Comparison of ENCODE assay signal across 20 cellular contexts in the genomic region with DNA sequence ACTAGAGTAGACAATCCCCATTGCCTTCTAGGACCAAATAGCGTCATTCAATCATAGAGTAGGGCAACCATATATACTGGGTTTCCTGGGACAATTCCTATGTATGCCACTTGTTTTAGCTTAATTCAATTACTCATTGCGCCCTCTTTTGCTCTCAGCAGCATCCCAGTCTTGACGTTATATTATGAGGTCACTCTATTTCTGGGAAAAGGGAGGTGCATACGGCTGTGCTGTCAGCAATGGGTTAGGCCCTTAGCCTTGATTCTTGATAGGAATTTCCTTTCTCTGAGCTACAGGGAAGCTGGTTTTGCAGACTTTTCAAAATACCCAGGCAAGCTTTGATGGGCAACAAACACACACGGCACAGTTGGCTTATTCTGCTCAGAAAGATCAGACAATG. TPM values are rescaled to one million over a fixed set of nuclear protein-coding genes. Genes with fewer than 3 reads are reported as not detected.
DNase-seq lines count a peak whose midpoint lies in the region; ATAC-seq, FAIRE-seq and TF ChIP-seq lines count a peak whose summit lies in the region.
"Had no signal": no experiment of that assay in that cellular context is flagged by ENCODE, and none has a peak within 500 bp of the region (broad histone marks: within the 10 kb centered on the region; RNA-seq: fewer than 3 reads in every experiment).

No MANE protein-coding gene starts in this region.

- WGBS in H1 (ENCODE audit: extremely low coverage in 1 of 2, insufficient coverage in 1 of 2, insufficient read length in 1 of 2, insufficient replicate concordance in 2 of 2, low coverage in 1 of 2, low lambda C conversion rate in 2 of 2, missing lambda C conversion rate in 1 of 2), 2 experiments: 66% methylated on average over 5 of the region's 5 CpGs; no CpG with 5 or more reads in 1 of the 2 experiments
- 72% methylated on average over 5 of the region's 5 CpGs for WGBS in right cardiac atrium

- H2AK5ac ChIP-seq in H1 (ENCODE audit: low read depth, low read length): peak overlapping the region; percentile 30

- H3K4me1 Mint-ChIP-seq in GM23338 (peaks cover 49% of the 10 kb centered on the region), neural progenitor cell (peaks cover 55% of the 10 kb centered on the region)
- H3K4me1 Mint-ChIP-seq: B cell had no signal

- H3K36me3 Mint-ChIP-seq in GM23338 (ENCODE audit: low read depth) (no peaks in the 10 kb centered on the region), neural progenitor cell (no peaks in the 10 kb centered on the region)
- H3K36me3 Mint-ChIP-seq: CD4-positive, CD25-positive, alpha-beta regulatory T cell; CD8-positive, alpha-beta T cell had no signal

- no peak for TF ChIP-seq RAD21 in H1 (IDR thresholded peaks at IDR 0.05 in 1 of 2, conservative IDR thresholded peaks at IDR 0.05 in 1 of 2; ENCODE audit: low read depth in 2 of 2, low read length in 2 of 2)

- H3K36me3 ChIP-seq in GM23338 (ENCODE audit: insufficient read depth) (no peaks in the 10 kb centered on the region), HUES6 (ENCODE audit: control insufficient read depth, insufficient read depth, low read length) (no peaks in the 10 kb centered on the region), H1 (ENCODE audit: control insufficient read depth in 2 of 4, insufficient read depth in 4 of 4, low read length in 3 of 4) (no peaks in the 10 kb centered on the region), neural progenitor cell (no peaks in the 10 kb centered on the region)
- H3K36me3 ChIP-seq: BLaER1 had no signal

- no peak overlapping the region for H4K91ac ChIP-seq in H1 (replicated peaks; ENCODE audit: insufficient read length, low read length)

- H2BK120ac ChIP-seq in H1 (replicated peaks; ENCODE audit: low read depth, low read length): no peak overlapping the region

- H3K56ac ChIP-seq in H1 (replicated peaks; ENCODE audit: insufficient read length, low read depth, low read length): no peak overlapping the region

- H3K27ac Mint-ChIP-seq in GM23338 (no peak overlapping the region), neural progenitor cell (peak overlapping the region; percentile 42)
- H3K27ac Mint-ChIP-seq: B cell; CD4-positive, CD25-positive, alpha-beta regulatory T cell; CD8-positive, alpha-beta T cell had no signal

- H3K9me3 Mint-ChIP-seq in GM23338 (no peaks in the 10 kb centered on the region), neural progenitor cell (no peaks in the 10 kb centered on the region)
- H3K9me3 Mint-ChIP-seq: CD8-positive, alpha-beta T cell; H9 had no signal

- intact Hi-C loops in right cardiac atrium (cut with DNase I) (no loop called here), posterior vena cava (cut with DNase I) (no loop called here)

- H2BK5ac ChIP-seq in H1 (ENCODE audit: low read depth, low read length): no peak overlapping the region

- 0 out of 2 replicates have a peak overlapping the region, but pooled peaks have one; percentile 41 for H2BK12ac ChIP-seq in H1 (ENCODE audit: low read depth, low read length)

- H3K4me1 ChIP-seq in GM23338 (ENCODE audit: insufficient read depth): peaks cover 62% of the 10 kb centered on the region
- peaks cover 49% of the 10 kb centered on the region for H3K4me1 ChIP-seq in HUES6 (ENCODE audit: control insufficient read depth, insufficient read depth, low read length)
- peaks cover 13 to 40% (median 23%) of the 10 kb centered on the region in 4 experiments for H3K4me1 ChIP-seq in H1 (replicated peaks in 1 of 4; ENCODE audit: control insufficient read depth in 3 of 4, insufficient read depth in 4 of 4, low read length in 3 of 4)
- H3K4me1 ChIP-seq in neural progenitor cell: peaks cover 25% of the 10 kb centered on the region
- no peaks in the 10 kb centered on the region for H3K4me1 ChIP-seq in right cardiac atrium (ENCODE audit: control insufficient read depth, insufficient read depth, low read length)
- H3K4me1 ChIP-seq: Caco-2 had no signal

- H3K79me2 ChIP-seq in GM23338 (replicated peaks; ENCODE audit: insufficient read depth): no peaks in the 10 kb centered on the region
- no peaks in the 10 kb centered on the region for H3K79me2 ChIP-seq in H1 (ENCODE audit: control insufficient read depth in 1 of 2, insufficient read depth in 2 of 2, low read length in 2 of 2)
- no peaks in the 10 kb centered on the region for H3K79me2 ChIP-seq in neural progenitor cell (ENCODE audit: low read depth)

- POLR2A ChIA-PET in H1 (lab: Charles Lee; ENCODE audit: partially characterized antibody): no interaction called here

- H3K4me2 ChIP-seq in GM23338 (peak overlapping the region; percentile 67), H1 (ENCODE audit: insufficient read depth in 1 of 2, low read depth in 2 of 2, low read length in 2 of 2) (peak overlapping the region; percentile 41 to 42; a peak in 1 of 4 replicates), neural progenitor cell (no peak overlapping the region)
- H3K4me2 ChIP-seq: BLaER1 had no signal

- H3K79me1 ChIP-seq in H1 (ENCODE audit: low read depth, low read length): no peaks in the 10 kb centered on the region

- TF ChIP-seq CTCF in GM23338 (conservative IDR thresholded peaks at IDR 0.05; ENCODE audit: low read depth in 2 of 2) (no peak), H1 (IDR thresholded peaks at IDR 0.05; ENCODE audit: control extremely low read depth in 1 of 3, insufficient read depth in 1 of 3, low read depth in 1 of 3, low read length in 3 of 3) (no peak), neural progenitor cell (IDR thresholded peaks at IDR 0.05) (no peak)

- H3K14ac ChIP-seq in H1 (ENCODE audit: insufficient read length): no peak overlapping the region

- H3K18ac ChIP-seq in H1 (ENCODE audit: extremely low read depth, low read length): no peak overlapping the region

- H3K9ac ChIP-seq in HUES6 (ENCODE audit: low read length): peak overlapping the region; percentile 9
- no peak overlapping the region for H3K9ac ChIP-seq in H1 (replicated peaks in 1 of 4; ENCODE audit: extremely low read depth in 1 of 4, low read depth in 3 of 4, low read length in 3 of 4)
- no peak overlapping the region for H3K9ac ChIP-seq in neural progenitor cell
- H3K9ac ChIP-seq: BLaER1 had no signal

- H3K27ac ChIP-seq in GM23338 (ENCODE audit: low read depth) (peak overlapping the region; percentile 11; the same call in 1 of the 2 replicates), HUES6 (ENCODE audit: low read depth, low read length) (peak overlapping the region; percentile 12; the same call in 1 of the 2 replicates), H1 (ENCODE audit: low read depth, low read length) (no peak overlapping the region), neural progenitor cell (no peak overlapping the region), right cardiac atrium (ENCODE audit: low read length) (no peak overlapping the region)
- H3K27ac ChIP-seq: 22Rv1, BLaER1, C4-2B had no signal

- no peak for TF ChIP-seq EP300 in H1 (IDR thresholded peaks at IDR 0.05; ENCODE audit: borderline replicate concordance in 1 of 2, low read depth in 2 of 2, low read length in 2 of 2)

- H3K27me3 Mint-ChIP-seq in GM23338 (ENCODE audit: insufficient read depth, low read depth, poor library complexity) (peaks cover 16% of the 10 kb centered on the region), neural progenitor cell (ENCODE audit: insufficient read depth, low read depth) (peaks cover 10% of the 10 kb centered on the region)

- H2BK20ac ChIP-seq in H1 (ENCODE audit: low read length): no peak overlapping the region

- no peak overlapping the region for H4K8ac ChIP-seq in H1 (ENCODE audit: extremely low read depth, insufficient read depth, low read length)

- H3F3A ChIP-seq in GM23338 (replicated peaks; ENCODE audit: low read depth) (peaks cover 13% of the 10 kb centered on the region; the same call in 1 of the 2 replicates), neural progenitor cell (ENCODE audit: low read depth) (peaks cover 34% of the 10 kb centered on the region)

- H3K9me2 ChIP-seq in GM23338 (ENCODE audit: insufficient read depth): peaks cover 3% of the 10 kb centered on the region; the same call in 1 of the 2 replicates

- ATAC-seq in GM23338 (no peak), right cardiac atrium (no peak)
- no peak for ATAC-seq in activated CD4-positive, CD25-positive, alpha-beta regulatory T cell treated with anti-CD3 and anti-CD28 coated beads, Interleukin-2, amount 50 U/mL, for 24 hours
- ATAC-seq: CD8-positive, alpha-beta T cell had no signal

- H2BK15ac ChIP-seq in H1 (ENCODE audit: low read length): no peak overlapping the region

- H3K27me3 ChIP-seq in GM23338 (ENCODE audit: insufficient read depth): peaks cover 60% of the 10 kb centered on the region
- peaks cover 22% of the 10 kb centered on the region for H3K27me3 ChIP-seq in HUES6 (ENCODE audit: control insufficient read depth, insufficient read depth, low read length)
- peaks cover 8 to 18% (median 14%) of the 10 kb centered on the region in 4 experiments; a peak in 6 of 7 replicates for H3K27me3 ChIP-seq in H1 (replicated peaks in 1 of 4; ENCODE audit: control insufficient read depth in 3 of 4, extremely low read depth in 1 of 4, insufficient read depth in 3 of 4, low read length in 3 of 4)
- no peaks in the 10 kb centered on the region for H3K27me3 ChIP-seq in neural progenitor cell
- H3K27me3 ChIP-seq in right cardiac atrium (ENCODE audit: control insufficient read depth, insufficient read depth): no peaks in the 10 kb centered on the region

- no peak for FAIRE-seq in H1 (lab: Jason Lieb, UNC)
- FAIRE-seq: A204.1, G401.6, GM12892 had no signal

- no peak for TF ChIP-seq POLR2A in H1 (IDR thresholded peaks at IDR 0.05; ENCODE audit: control extremely low read depth in 1 of 2, low read depth in 2 of 2, low read length in 2 of 2)

- DNase-seq in GM23338 (ENCODE audit: low spot score) (no peak), H1 (ENCODE audit: low read depth in 1 of 2, low spot score in 2 of 2) (no peak), neural progenitor cell (ENCODE audit: low spot score) (no peak), right cardiac atrium (no peak), posterior vena cava (ENCODE audit: low spot score) (no peak)
- DNase-seq: Caco-2; CD4-positive, CD25-positive, alpha-beta regulatory T cell; CD8-positive, alpha-beta T cell; DMS153; DND-41 had no signal

- H3K4me3 Mint-ChIP-seq in GM23338: no peak overlapping the region
- H3K4me3 Mint-ChIP-seq in neural progenitor cell: no peak overlapping the region
- H3K4me3 Mint-ChIP-seq: B cell; CD4-positive, CD25-positive, alpha-beta regulatory T cell; CD8-positive, alpha-beta T cell; H9 had no signal

- H4K20me1 ChIP-seq in GM23338 (replicated peaks; ENCODE audit: insufficient read depth): no peaks in the 10 kb centered on the region; the same call in 1 of the 2 replicates
- H4K20me1 ChIP-seq in H1 (replicated peaks in 1 of 2; ENCODE audit: control insufficient read depth in 1 of 2, insufficient read depth in 2 of 2, low read length in 2 of 2): no peaks in the 10 kb centered on the region
- no peaks in the 10 kb centered on the region for H4K20me1 ChIP-seq in neural progenitor cell (ENCODE audit: low read depth)

- CTCF ChIA-PET in H1 (lab: Charles Lee; ENCODE audit: partially characterized antibody): interaction anchor here (0.6 to 1.1 kb wide), 4 partner anchors 13 to 483 kb away, joined by 3 to 4 read pairs (median 3); no protein-coding TSS in a partner anchor

- H4K5ac ChIP-seq in H1 (ENCODE audit: insufficient read length, low read depth, low read length): no peak overlapping the region

- no peak overlapping the region for H3K4ac ChIP-seq in H1 (replicated peaks; ENCODE audit: insufficient read length, low read depth, low read length)

- peaks cover 9% of the 10 kb centered on the region; the same call in 1 of the 2 replicates for H3K23me2 ChIP-seq in H1 (ENCODE audit: low read depth, low read length)

- H3K23ac ChIP-seq in H1 (ENCODE audit: insufficient read length): no peak overlapping the region

- H3K4me3 ChIP-seq in GM23338 (no peak overlapping the region), HUES6 (ENCODE audit: low read depth, low read length) (no peak overlapping the region), H1 (ENCODE audit: extremely low read depth in 1 of 4, insufficient read depth in 2 of 4, low read depth in 3 of 4, low read length in 4 of 4) (no peak overlapping the region), neural progenitor cell (no peak overlapping the region), right cardiac atrium (ENCODE audit: low read length) (no peak overlapping the region)
- H3K4me3 ChIP-seq: BLaER1 had no signal

- H3K9me3 ChIP-seq in HUES6 (ENCODE audit: control insufficient read depth, insufficient read depth, low read depth, low read length) (no peaks in the 10 kb centered on the region), H1 (ENCODE audit: insufficient read depth in 2 of 2, low read depth in 1 of 2, low read length in 1 of 2) (no peaks in the 10 kb centered on the region), neural progenitor cell (ENCODE audit: low read depth) (no peaks in the 10 kb centered on the region), right cardiac atrium (ENCODE audit: control insufficient read depth, low read length) (no peaks in the 10 kb centered on the region)
- H3K9me3 ChIP-seq: BLaER1, Caco-2 had no signal

- H2AFZ ChIP-seq in GM23338: no peak overlapping the region
- H2AFZ ChIP-seq in H1 (ENCODE audit: low read length): no peak overlapping the region
- H2AFZ ChIP-seq in neural progenitor cell (replicated peaks): no peak overlapping the region

RNA-seq across cellular contexts. Expression of a gene that starts 4.4 kb away (rescaled TPM):
- 10.0 and 15.0 TPM in 2 replicates for total RNA-seq in GM23338 (2014; rRNA removed; shearing (Covaris generic))
- polyA plus RNA-seq in GM23338 (2016; fragmentation: Nextera tagmentation; extraction: Ambion mirVana) (9.9 and 11.2 TPM in 2 replicates), H1 (2011; rRNA removed) (3.7 and 5.0 TPM in 2 replicates), right cardiac atrium (3.7 TPM)
- 10.6 and 11.8 TPM in 2 replicates for total RNA-seq in H1 (2021; fragmentation: NEBNext Ultra II Directional; extraction: Animal tissue kit (Norgen Biotek cat#: 25700))
- 4.4 TPM for polyA plus RNA-seq in H1 (2011; cell fraction: cytosol; rRNA removed)
- polyA plus RNA-seq in H1 (2011; cell fraction: nucleus; rRNA removed): 6.7 TPM
- polyA plus RNA-seq in H1 (2012, experiment 1 of 2): 6.4 to 7.4 TPM (median 6.8 TPM) in 4 replicates
- 4.9 TPM for polyA plus RNA-seq in H1 (2012, experiment 2 of 2)
- polyA plus RNA-seq in H1 (2013, experiment 1 of 2): 6.0 TPM
- 6.3 TPM for polyA plus RNA-seq in H1 (2013, experiment 2 of 2)
- 3.5 and 3.8 TPM in 2 replicates for polyA minus RNA-seq in H1 (2011; rRNA and poly(A)+ RNA removed)
- polyA minus RNA-seq in H1 (2011; cell fraction: cytosol; rRNA and poly(A)+ RNA removed): 5.4 TPM
- 7.0 TPM for polyA minus RNA-seq in H1 (2011; cell fraction: nucleus; rRNA and poly(A)+ RNA removed)
- total RNA-seq in neural progenitor cell (ENCODE audit: low replicate concordance) (6.1 and 9.1 TPM in 2 replicates), right cardiac atrium (10 to 100 TPM in 3 of 4 donors, 1 to 10 TPM in 1; 6.6 to 14.9 (median 12.8) TPM), posterior vena cava (10 to 100 TPM in 1 of 2 donors, 1 to 10 TPM in 1; 6.2 to 10.8 TPM)
- total RNA-seq: CD4-positive, CD25-positive, alpha-beta regulatory T cell had no signal
- polyA plus RNA-seq: CD4-positive, CD25-positive, alpha-beta regulatory T cell had no signal

Comparison
In these comparisons a context has a peak if more than half of its experiments do, and no peak if none do; other contexts are left out.
1. H3K27ac ChIP-seq: peak in GM23338 (single experiment) and HUES6 (single experiment); none in H1 (single experiment), neural progenitor cell (single experiment) and right cardiac atrium (single experiment).